In genomic region chr6:15898693-15899092, GRCh38 we compare ENCODE assay signal across 26 cellular contexts.
"Had no signal": no experiment of that assay in that cellular context is flagged by ENCODE, and none has a peak within 500 bp of the region (broad histone marks: within the 10 kb centered on the region; RNA-seq: fewer than 3 reads in every experiment).

No MANE protein-coding gene starts in this region.

- FAIRE-seq: HTR-8/SVneo had no signal

- H3K9me3 ChIP-seq: MG63, Peyer's patch, SJCRH30 had no signal

- DNase-seq: Karpas-422, KG1, MG63, NCI-H1092, NCI-H1105 treated with DMSO at 0.1 percent for 48 hours, NCI-H1417 treated with DMSO at 0.1 percent for 48 hours, NCI-H146, NCI-H1694 treated with DMSO at 0.1 percent for 48 hours, NCI-H1930, NCI-H2081, NCI-H2107, NCI-H226, NCI-H446, NCI-H510A, NCI-H524 treated with DMSO at 0.1 percent for 48 hours, NCI-H69, NCI-H774, OCI-M1, PC-9, Peyer's patch, SHP77 treated with DMSO at 0.1 percent for 48 hours, SJCRH30 had no signal

- H2AFZ ChIP-seq: PC-9 had no signal

- H3K4me3 ChIP-seq: MG63, PC-9, Peyer's patch, SJCRH30 had no signal

- H3K4me2 ChIP-seq: PC-9 had no signal

- H3K36me3 ChIP-seq: MG63, Peyer's patch, SJCRH30 had no signal

- H3K27ac ChIP-seq: HL-60, PC-9, Peyer's patch, SJCRH30 had no signal

- H3K27me3 ChIP-seq: MG63, Peyer's patch, SJCRH30 had no signal

- ATAC-seq: Right ventricle myocardium inferior, SK-N-SH treated with all-trans-retinoic acid at 6 μM for 48 hours had no signal

- H3K4me1 ChIP-seq: SJCRH30 had no signal
